ENCODE assay signal across 8 cellular contexts in genomic region chr9:34124103-34124502, GRCh38. TPM values are rescaled to one million over a fixed set of nuclear protein-coding genes. Genes with fewer than 3 reads are reported as not detected.
A peak's percentile ranks its signal among the peaks of the same experiment; 100 is the strongest.
DNase-seq lines count a peak whose midpoint lies in the region; ATAC-seq, FAIRE-seq and TF ChIP-seq lines count a peak whose summit lies in the region.

No MANE protein-coding gene starts in this region.

- H3K27ac Mint-ChIP-seq in astrocyte (ENCODE audit: unreplicated experiment), result peak overlapping the region; percentile 38
- H3K27ac Mint-ChIP-seq in progenitor cell of endocrine pancreas, result peak overlapping the region; percentile 15

- H3K36me3 Mint-ChIP-seq in astrocyte (ENCODE audit: low read depth, unreplicated experiment) (peaks cover 3% of the 10 kb centered on the region), progenitor cell of endocrine pancreas (ENCODE audit: insufficient read depth) (peaks cover 16% of the 10 kb centered on the region)

- in situ Hi-C loops in GM13976 (cut with MboI; ENCODE audit: low sequenced_read_pairs, unreplicated experiment), result no loop called here

- peaks cover 16% of the 10 kb centered on the region for H3K36me3 ChIP-seq in astrocyte (ENCODE audit: insufficient read depth, low read length)

- TF ChIP-seq POLR2A in NB4 (IDR thresholded peaks at IDR 0.05; ENCODE audit: extremely low read depth, insufficient read length), result no peak

- FAIRE-seq in astrocyte (lab: Jason Lieb, UNC), result peak; percentile 49

- no peak for TF ChIP-seq CTCF in NB4 (IDR thresholded peaks at IDR 0.05; ENCODE audit: low read depth, low read length)
- TF ChIP-seq CTCF in astrocyte (IDR thresholded peaks at IDR 0.05; ENCODE audit: insufficient read depth, low read depth, low read length), result no peak
- TF ChIP-seq CTCF in progenitor cell of endocrine pancreas (IDR thresholded peaks at IDR 0.05; ENCODE audit: unreplicated experiment), result no peak
- no peak for TF ChIP-seq CTCF in GM13976 (IDR thresholded peaks at IDR 0.05; ENCODE audit: borderline replicate concordance, control extremely low read depth, extremely low read depth, insufficient read depth, missing control alignments)

- H3K27me3 Mint-ChIP-seq in astrocyte (ENCODE audit: low read depth, unreplicated experiment) (no peaks in the 10 kb centered on the region), progenitor cell of endocrine pancreas (no peaks in the 10 kb centered on the region)

- H3K79me2 ChIP-seq in astrocyte (ENCODE audit: insufficient read depth, low read length), result peaks cover 73% of the 10 kb centered on the region

- peak overlapping the region; percentile 91 for H3K4me2 ChIP-seq in astrocyte (ENCODE audit: low read length)

- H3K27me3 ChIP-seq in astrocyte (ENCODE audit: insufficient read depth, low read length), result no peaks in the 10 kb centered on the region

- H3K4me3 Mint-ChIP-seq in astrocyte (ENCODE audit: unreplicated experiment), result peak overlapping the region; percentile 98
- H3K4me3 Mint-ChIP-seq in progenitor cell of endocrine pancreas (ENCODE audit: low read depth), result no peak overlapping the region

- H3K27ac ChIP-seq in astrocyte (ENCODE audit: low read depth, low read length), result no peak overlapping the region

- peak; percentile 91 for DNase-seq in NB4 (ENCODE audit: low read depth)
- DNase-seq in astrocyte (ENCODE audit: low read depth), result no peak
- no peak for DNase-seq in progenitor cell of endocrine pancreas (ENCODE audit: low spot score, unreplicated experiment)
- no peak for DNase-seq in DMS 273 (lab: John Stamatoyannopoulos, UW; ENCODE audit: unreplicated experiment)
- DNase-seq in superior temporal gyrus (ENCODE audit: extremely low spot score), result no peak
- DNase-seq in GM13976 (ENCODE audit: low spot score), result no peak

- H3K4me3 ChIP-seq in NB4 (ENCODE audit: low read depth, low read length), result peak overlapping the region; percentile 94
- no peak overlapping the region for H3K4me3 ChIP-seq in astrocyte (ENCODE audit: insufficient read depth, low read depth, low read length)

- H4K20me1 ChIP-seq in astrocyte (ENCODE audit: insufficient read depth, low read length), result peaks cover 52% of the 10 kb centered on the region

- H3K9me3 ChIP-seq in astrocyte (ENCODE audit: insufficient read depth, low read depth, low read length), result no peaks in the 10 kb centered on the region

- no peak overlapping the region for H3K9ac ChIP-seq in astrocyte (ENCODE audit: low read length)

- peaks cover 8% of the 10 kb centered on the region for H3K4me1 ChIP-seq in astrocyte (ENCODE audit: insufficient read depth, low read length)

- H3K4me1 Mint-ChIP-seq in astrocyte (ENCODE audit: low read depth, unreplicated experiment), result peaks cover 21% of the 10 kb centered on the region
- H3K4me1 Mint-ChIP-seq in progenitor cell of endocrine pancreas (ENCODE audit: low read depth), result peaks cover 27% of the 10 kb centered on the region

- H2AFZ ChIP-seq in astrocyte (ENCODE audit: low read depth, low read length), result no peak overlapping the region

- H3K9me3 Mint-ChIP-seq in astrocyte (ENCODE audit: unreplicated experiment), result no peaks in the 10 kb centered on the region
- no peaks in the 10 kb centered on the region for H3K9me3 Mint-ChIP-seq in progenitor cell of endocrine pancreas (ENCODE audit: low read depth)

- ATAC-seq in GM18511 (IDR thresholded peaks at IDR 0.05; ENCODE audit: unreplicated experiment) (peak; percentile 27), GM18873 (IDR thresholded peaks at IDR 0.05; ENCODE audit: low FRiP score, unreplicated experiment) (no peak)

RNA-seq across cellular contexts. Expression of gene DCAF12, which starts 2.4 kb away (rescaled TPM):
- total RNA-seq in astrocyte, result 29.8 and 36.0 TPM in 2 replicates
- 48.7 and 50.4 TPM in 2 replicates for total RNA-seq in progenitor cell of endocrine pancreas

RNA-seq across cellular contexts. Expression of gene UBAP1, which starts 54.7 kb away (rescaled TPM):
- total RNA-seq in astrocyte (52.0 and 60.8 TPM in 2 replicates), progenitor cell of endocrine pancreas (45.6 and 47.6 TPM in 2 replicates)
